In genomic region chr6:154380733-154381132, GRCh38 we compare ENCODE assay signal across 21 cellular contexts. TPM values are rescaled to one million over a fixed set of nuclear protein-coding genes. Genes with fewer than 3 reads are reported as not detected.
A peak's percentile ranks its signal among the peaks of the same experiment; 100 is the strongest.
DNase-seq lines count a peak whose midpoint lies in the region; ATAC-seq and TF ChIP-seq lines count a peak whose summit lies in the region.
"Had no signal": no experiment of that assay in that cellular context is flagged by ENCODE, and none has a peak within 500 bp of the region (broad histone marks: within the 10 kb centered on the region; RNA-seq: fewer than 3 reads in every experiment).

No MANE protein-coding gene starts in this region.

- TF ChIP-seq POLR2A in right lobe of liver (IDR thresholded peaks at IDR 0.05), result no peak

- H3K36me3 ChIP-seq in Panc1 (ENCODE audit: control insufficient read depth, insufficient read depth, low read length), result no peaks in the 10 kb centered on the region
- H3K36me3 ChIP-seq in right lobe of liver, result no peaks in the 10 kb centered on the region
- no peaks in the 10 kb centered on the region for H3K36me3 ChIP-seq in upper lobe of right lung
- H3K36me3 ChIP-seq: SJSA1 had no signal

- H3K4me3 ChIP-seq in Panc1 (ENCODE audit: low read depth in 2 of 2, low read length in 2 of 2), result no peak overlapping the region
- no peak overlapping the region for H3K4me3 ChIP-seq in right lobe of liver
- no peak overlapping the region for H3K4me3 ChIP-seq in upper lobe of right lung
- H3K4me3 ChIP-seq: SJSA1 had no signal

- in situ Hi-C loops in Panc1 (cut with HindIII; ENCODE audit: low pct_unique_long_range_greater_than_20kb, low sequenced_read_pairs), result no loop called here

- POLR2A ChIA-PET in Panc1 (lab: Charles Lee), result no interaction called here

- BruUV-seq in Panc1 (replicated peaks; lab: Mats Ljungman, UMichigan), result no TSS peak

- ATAC-seq in Panc1, result no peak
- peak; percentile 56 to 82 (median 66) for ATAC-seq in right lobe of liver
- ATAC-seq in upper lobe of right lung, result peak; percentile 71
- no peak for ATAC-seq in HG03469 (IDR thresholded peaks at IDR 0.05; ENCODE audit: unreplicated experiment)

- no peaks in the 10 kb centered on the region for H3K27me3 ChIP-seq in Panc1 (ENCODE audit: control insufficient read depth, insufficient read depth, low read length)
- no peaks in the 10 kb centered on the region for H3K27me3 ChIP-seq in right lobe of liver
- no peaks in the 10 kb centered on the region for H3K27me3 ChIP-seq in upper lobe of right lung
- H3K27me3 ChIP-seq: SJSA1 had no signal

- H3K27ac ChIP-seq in Panc1 (ENCODE audit: low read length) (peak overlapping the region; percentile 20; the same call in 1 of the 2 replicates), right lobe of liver (no peak overlapping the region), upper lobe of right lung (no peak overlapping the region)
- H3K27ac ChIP-seq: HL-60, SJSA1 had no signal

- WGBS in right lobe of liver (ENCODE audit: insufficient coverage, low coverage, low lambda C conversion rate, missing lambda C conversion rate), result 15% methylated on average over 2 of the region's 2 CpGs

- intact Hi-C loops in Panc1 (cut with micrococcal nuclease; ENCODE audit: unreplicated experiment) (no loop called here), right lobe of liver (cut with DNase I) (no loop called here), upper lobe of right lung (cut with DNase I) (no loop called here)

- H3K9me3 ChIP-seq in Panc1 (ENCODE audit: control insufficient read depth, insufficient read depth, low read depth, low read length) (no peaks in the 10 kb centered on the region), right lobe of liver (no peaks in the 10 kb centered on the region), upper lobe of right lung (no peaks in the 10 kb centered on the region)
- H3K9me3 ChIP-seq: SJSA1 had no signal

- no peak for TF ChIP-seq CTCF in Panc1 (IDR thresholded peaks at IDR 0.05)
- TF ChIP-seq CTCF in right lobe of liver (IDR thresholded peaks at IDR 0.05), result no peak
- no peak for TF ChIP-seq CTCF in upper lobe of right lung (IDR thresholded peaks at IDR 0.05)

- peak; percentile 37 for DNase-seq in SKM-1 treated with dmso at 0.1 percent for 144 hours (lab: John Stamatoyannopoulos, UW; ENCODE audit: unreplicated experiment)
- DNase-seq in SKM-1 (lab: John Stamatoyannopoulos, UW; ENCODE audit: unreplicated experiment), result no peak
- DNase-seq in Panc1 (ENCODE audit: low read depth, low spot score), result no peak
- DNase-seq in right lobe of liver, result no peak
- no peak for DNase-seq in upper lobe of right lung
- DNase-seq in activated CD4-positive, CD25-positive, alpha-beta regulatory T cell (lab: John Stamatoyannopoulos, UW), result no peak
- no peak for DNase-seq in NK-92 treated with Interleukin-12 subunit alpha and Interleukin-12 subunit beta, amount 100 ng/mL, for 24 hours (lab: John Stamatoyannopoulos, UW)
- DNase-seq: CD4-positive, alpha-beta T cell; GOT3; HFFc6; KG1; NCI-H1105 treated with DMSO at 0.1 percent for 48 hours; NCI-H187 treated with DMSO at 0.1 percent for 48 hours; NCI-H2171; NCI-H446 treated with DMSO at 0.1 percent for 48 hours; NCI-H748 treated with DMSO at 0.1 percent for 48 hours; RPMI8226 had no signal

- CTCF ChIA-PET in Panc1 (lab: Charles Lee), result no interaction called here

- H3K4me1 ChIP-seq in Panc1 (ENCODE audit: control insufficient read depth, insufficient read depth, low read length) (peaks cover 2% of the 10 kb centered on the region; the same call in 1 of the 2 replicates), right lobe of liver (no peaks in the 10 kb centered on the region), upper lobe of right lung (no peaks in the 10 kb centered on the region)
- H3K4me1 ChIP-seq: SJSA1 had no signal

RNA-seq across cellular contexts. Expression of gene IPCEF1, which starts 24.1 kb away (rescaled TPM):
- total RNA-seq in Panc1 (2021; ENCODE audit: unreplicated experiment), result 0.28 TPM
- not detected for polyA plus RNA-seq in Panc1 (2012; ENCODE audit: insufficient read length)
- total RNA-seq in right lobe of liver, result 1 to 10 TPM in 5 of 6 experiments, under 1 TPM in 1; 0.90 to 3.0 (median 1.4) TPM
- total RNA-seq in upper lobe of right lung, result 8.8 TPM
- total RNA-seq: Daoy had no signal

Comparison
In these comparisons a context has a peak if more than half of its experiments do, and no peak if none do; other contexts are left out.
1. ATAC-seq: peak in right lobe of liver (4 of 4) and upper lobe of right lung (single experiment); none in Panc1 (single experiment) and HG03469 (single experiment).